In the genomic region with DNA sequence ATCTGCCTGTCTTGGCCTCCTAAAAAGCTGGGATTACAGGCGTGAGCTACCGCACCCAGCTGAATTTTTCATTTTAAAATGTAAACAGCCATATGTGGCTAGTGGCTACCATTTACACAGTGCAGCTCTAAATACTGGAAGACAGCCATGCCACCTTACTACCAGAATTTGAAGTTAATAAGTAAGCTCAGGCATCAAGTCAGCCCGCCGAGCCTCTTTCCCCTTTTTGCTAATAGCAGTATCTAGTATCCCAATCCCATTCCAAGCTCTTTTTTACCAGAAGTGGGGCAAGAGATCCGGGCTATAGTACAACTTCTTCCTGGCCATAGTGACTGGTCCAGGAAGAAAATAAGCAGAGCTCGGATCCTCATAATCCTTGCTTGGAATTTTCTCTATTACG, we compare ENCODE assay signal across 1 cellular context.
TF ChIP-seq lines count a peak whose summit lies in the region.

No MANE protein-coding gene starts in this region.

TF ChIP-seq in HepG2, 621 proteins besides CTCF, POLR2A, EP300 and RAD21:
- TF ChIP-seq, protein P1, sequence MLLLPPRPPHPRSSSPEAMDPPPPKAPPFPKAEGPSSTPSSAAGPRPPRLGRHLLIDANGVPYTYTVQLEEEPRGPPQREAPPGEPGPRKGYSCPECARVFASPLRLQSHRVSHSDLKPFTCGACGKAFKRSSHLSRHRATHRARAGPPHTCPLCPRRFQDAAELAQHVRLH (CRISPR knock-in tag; IDR thresholded peaks at IDR 0.05; ENCODE audit: borderline replicate concordance, low read depth), result no peak
- TF ChIP-seq ZNF557 (CRISPR knock-in tag; IDR thresholded peaks at IDR 0.05) (no peak), ZFP41 (CRISPR knock-in tag; IDR thresholded peaks at IDR 0.05; ENCODE audit: borderline replicate concordance) (no peak), MXD4 (CRISPR knock-in tag; IDR thresholded peaks at IDR 0.05) (no peak), ZNF205 (CRISPR knock-in tag; IDR thresholded peaks at IDR 0.05) (no peak), BRCA1 (CRISPR knock-in tag; IDR thresholded peaks at IDR 0.05) (no peak)
- TF ChIP-seq, protein P2, sequence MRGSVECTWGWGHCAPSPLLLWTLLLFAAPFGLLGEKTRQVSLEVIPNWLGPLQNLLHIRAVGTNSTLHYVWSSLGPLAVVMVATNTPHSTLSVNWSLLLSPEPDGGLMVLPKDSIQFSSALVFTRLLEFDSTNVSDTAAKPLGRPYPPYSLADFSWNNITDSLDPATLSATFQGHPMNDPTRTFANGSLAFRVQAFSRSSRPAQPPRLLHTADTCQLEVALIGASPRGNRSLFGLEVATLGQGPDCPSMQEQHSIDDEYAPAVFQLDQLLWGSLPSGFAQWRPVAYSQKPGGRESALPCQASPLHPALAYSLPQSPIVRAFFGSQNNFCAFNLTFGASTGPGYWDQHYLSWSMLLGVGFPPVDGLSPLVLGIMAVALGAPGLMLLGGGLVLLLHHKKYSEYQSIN (CRISPR knock-in tag; IDR thresholded peaks at IDR 0.05; ENCODE audit: borderline replicate concordance), result no peak
- TF ChIP-seq, protein P3, sequence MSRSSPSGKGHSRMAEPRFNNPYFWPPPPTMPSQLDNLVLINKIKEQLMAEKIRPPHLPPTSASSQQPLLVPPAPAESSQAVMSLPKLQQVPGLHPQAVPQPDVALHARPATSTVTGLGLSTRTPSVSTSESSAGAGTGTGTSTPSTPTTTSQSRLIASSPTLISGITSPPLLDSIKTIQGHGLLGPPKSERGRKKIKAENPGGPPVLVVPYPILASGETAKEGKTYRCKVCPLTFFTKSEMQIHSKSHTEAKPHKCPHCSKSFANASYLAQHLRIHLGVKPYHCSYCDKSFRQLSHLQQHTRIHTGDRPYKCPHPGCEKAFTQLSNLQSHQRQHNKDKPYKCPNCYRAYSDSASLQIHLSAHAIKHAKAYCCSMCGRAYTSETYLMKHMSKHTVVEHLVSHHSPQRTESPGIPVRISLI (CRISPR knock-in tag; IDR thresholded peaks at IDR 0.05; ENCODE audit: borderline replicate concordance), result no peak
